In genomic region chr21:26351661-26352060, GRCh38 we compare ENCODE assay signal across 23 cellular contexts.
A peak's percentile ranks its signal among the peaks of the same experiment; 100 is the strongest.
DNase-seq lines count a peak whose midpoint lies in the region; ATAC-seq, FAIRE-seq and TF ChIP-seq lines count a peak whose summit lies in the region.
"Had no signal": no experiment of that assay in that cellular context is flagged by ENCODE, and none has a peak within 500 bp of the region (broad histone marks: within the 10 kb centered on the region; RNA-seq: fewer than 3 reads in every experiment).

No MANE protein-coding gene starts in this region.

- no peak overlapping the region for H2BK12ac ChIP-seq in neuronal stem cell (ENCODE audit: low read length)

- ATAC-seq in HG02798 (IDR thresholded peaks at IDR 0.05; ENCODE audit: poor library complexity, unreplicated experiment), result no peak

- H3K4me2 ChIP-seq in keratinocyte (ENCODE audit: control insufficient read depth, extremely low read depth, insufficient read depth, low read depth, low read length) (peak overlapping the region; percentile 30), neuronal stem cell (ENCODE audit: insufficient read depth, low read length, poor library complexity, severe bottlenecking) (no peak overlapping the region)
- H3K4me2 ChIP-seq: KMS-11 had no signal

- no peaks in the 10 kb centered on the region for H4K20me1 ChIP-seq in keratinocyte (ENCODE audit: control insufficient read depth, extremely low read depth, insufficient read depth, low read length)

- H3K4me1 ChIP-seq in keratinocyte (ENCODE audit: control insufficient read depth, extremely low read depth, insufficient read depth, low read length) (peaks cover 12% of the 10 kb centered on the region), neuronal stem cell (ENCODE audit: control insufficient read depth in 2 of 2, insufficient read depth in 1 of 2, low read depth in 1 of 2, low read length in 2 of 2) (no peaks in the 10 kb centered on the region)

- peak overlapping the region; percentile 40 for H3K27ac ChIP-seq in keratinocyte (ENCODE audit: control insufficient read depth, insufficient read depth, low read length)
- H3K27ac ChIP-seq in WERI-Rb-1, result no peak overlapping the region
- H3K27ac ChIP-seq in neuronal stem cell (replicated peaks; ENCODE audit: low read length), result no peak overlapping the region
- H3K27ac ChIP-seq: KMS-11, SK-N-MC had no signal

- H4K91ac ChIP-seq in neuronal stem cell (ENCODE audit: low read depth, low read length, poor library complexity), result no peak overlapping the region

- no peaks in the 10 kb centered on the region for H3K79me1 ChIP-seq in neuronal stem cell (ENCODE audit: low read depth, low read length)

- H4K8ac ChIP-seq in neuronal stem cell (ENCODE audit: low read depth, low read length), result no peak overlapping the region

- no peak for FAIRE-seq in bronchial epithelial cell (lab: Jason Lieb, UNC)
- no peak for FAIRE-seq in keratinocyte (lab: Jason Lieb, UNC)
- FAIRE-seq: H54, HTR-8/SVneo had no signal

- H2BK5ac ChIP-seq in neuronal stem cell (ENCODE audit: low read length), result no peak overlapping the region

- dilution Hi-C loops in keratinocyte (cut with MboI; ENCODE audit: extremely low pct_ligation_motif_present, low sequenced_read_pairs), result no loop called here

- H3K9me1 ChIP-seq in keratinocyte (ENCODE audit: control insufficient read depth, extremely low read depth, insufficient read depth, low read length), result no peaks in the 10 kb centered on the region

- H3K36me3 ChIP-seq in bronchial epithelial cell (ENCODE audit: control insufficient read depth, insufficient read depth, low read length) (no peaks in the 10 kb centered on the region), keratinocyte (ENCODE audit: control insufficient read depth in 2 of 2, extremely low read depth in 1 of 2, insufficient read depth in 2 of 2, low read length in 2 of 2) (no peaks in the 10 kb centered on the region), WERI-Rb-1 (no peaks in the 10 kb centered on the region), neuronal stem cell (replicated peaks in 1 of 2; ENCODE audit: control insufficient read depth in 2 of 2, insufficient read depth in 2 of 2, low read length in 2 of 2) (no peaks in the 10 kb centered on the region)

- H3K27me3 ChIP-seq in bronchial epithelial cell (ENCODE audit: control insufficient read depth, insufficient read depth, low read length), result no peaks in the 10 kb centered on the region
- H3K27me3 ChIP-seq in keratinocyte (ENCODE audit: control insufficient read depth, extremely low read depth, insufficient read depth, low read length), result no peaks in the 10 kb centered on the region
- no peaks in the 10 kb centered on the region for H3K27me3 ChIP-seq in WERI-Rb-1 (ENCODE audit: insufficient read depth, low read depth, severe bottlenecking)
- H3K27me3 ChIP-seq in neuronal stem cell (ENCODE audit: control insufficient read depth in 3 of 3, insufficient read depth in 3 of 3, low read depth in 1 of 3, low read length in 3 of 3), result no peaks in the 10 kb centered on the region

- DNase-seq in LHCN-M2 (ENCODE audit: low read depth) (peak; percentile 18), bronchial epithelial cell (ENCODE audit: low read depth) (peak; percentile 93), keratinocyte (ENCODE audit: low read depth, low spot score) (no peak), WERI-Rb-1 (no peak), neuronal stem cell (ENCODE audit: low spot score) (no peak)
- no peak for DNase-seq in stimulated activated CD4-positive, alpha-beta T cell treated with anti-CD3 and anti-CD28 coated beads, Interleukin-15, amount 100 ng/mL, for 24 hours
- DNase-seq: CD4-positive, CD25-positive, alpha-beta regulatory T cell; EL; IMR-90; MV-4-11; NCI-H1694 treated with DMSO at 0.1 percent for 48 hours; NCI-H2081 treated with DMSO at 0.1 percent for 48 hours; NCI-H2171 treated with DMSO at 0.1 percent for 48 hours; NCI-H446; NCI-H526; OCI-M1; SHP77 treated with DMSO at 0.1 percent for 48 hours; SW 1271 had no signal

- H2BK120ac ChIP-seq in neuronal stem cell (ENCODE audit: low read depth, low read length), result no peak overlapping the region

- no peak overlapping the region for H3K18ac ChIP-seq in neuronal stem cell (ENCODE audit: low read length)

- H2AFZ ChIP-seq in keratinocyte (ENCODE audit: control insufficient read depth, low read length) (peak overlapping the region; percentile 44), neuronal stem cell (ENCODE audit: low read length) (no peak overlapping the region)

- TF ChIP-seq CTCF in bronchial epithelial cell (IDR thresholded peaks at IDR 0.05; ENCODE audit: insufficient read depth, low read length, severe bottlenecking) (no peak), keratinocyte (optimal IDR thresholded peaks at IDR 0.05 in 1 of 3, IDR thresholded peaks at IDR 0.05 in 1 of 3, conservative IDR thresholded peaks at IDR 0.05 in 1 of 3; ENCODE audit: extremely low read depth in 1 of 3, insufficient read depth in 2 of 3, low read length in 3 of 3) (no peak), WERI-Rb-1 (IDR thresholded peaks at IDR 0.05; ENCODE audit: low read depth, low read length) (no peak)

- H3K9ac ChIP-seq in keratinocyte (ENCODE audit: control insufficient read depth, extremely low read depth, insufficient read depth, low read length) (no peak overlapping the region), neuronal stem cell (ENCODE audit: low read depth, low read length, poor library complexity) (no peak overlapping the region)
- H3K9ac ChIP-seq: KMS-11 had no signal

- H3K4ac ChIP-seq in neuronal stem cell (ENCODE audit: low read length), result no peak overlapping the region

- no peak overlapping the region for H2BK15ac ChIP-seq in neuronal stem cell (ENCODE audit: low read length)

- H3K9me3 ChIP-seq in keratinocyte (ENCODE audit: control insufficient read depth, low read depth, low read length) (no peaks in the 10 kb centered on the region), WERI-Rb-1 (ENCODE audit: severe bottlenecking) (no peaks in the 10 kb centered on the region), neuronal stem cell (replicated peaks in 1 of 2; ENCODE audit: control insufficient read depth in 2 of 2, insufficient read depth in 1 of 2, low read depth in 1 of 2, low read length in 2 of 2) (no peaks in the 10 kb centered on the region)

- no CpG with 5 or more reads among the region's 1 CpG for WGBS in neuronal stem cell (ENCODE audit: extremely low coverage in 2 of 2, insufficient read length in 2 of 2, insufficient replicate concordance in 1 of 2), 2 donors

- H3K79me2 ChIP-seq in keratinocyte (ENCODE audit: control insufficient read depth, insufficient read depth, low read length), result no peaks in the 10 kb centered on the region

- H2AK5ac ChIP-seq in neuronal stem cell (ENCODE audit: low read depth, low read length), result no peak overlapping the region

- H3K4me3 ChIP-seq in bronchial epithelial cell (ENCODE audit: low read depth, low read length) (no peak overlapping the region), keratinocyte (ENCODE audit: control insufficient read depth in 2 of 3, extremely low read depth in 1 of 3, insufficient read depth in 2 of 3, low read depth in 1 of 3, low read length in 3 of 3) (no peak overlapping the region), WERI-Rb-1 (ENCODE audit: low read depth, low read length) (no peak overlapping the region), neuronal stem cell (ENCODE audit: low read length in 2 of 2) (no peak overlapping the region)
- H3K4me3 ChIP-seq: SK-N-MC had no signal

- H3K23ac ChIP-seq in neuronal stem cell (ENCODE audit: low read depth, low read length, poor library complexity), result no peak overlapping the region

- H3K14ac ChIP-seq in neuronal stem cell (ENCODE audit: low read length), result no peak overlapping the region

Comparison
In these comparisons a context has a peak if more than half of its experiments do, and no peak if none do; other contexts are left out.
1. DNase-seq: peak in LHCN-M2 (single experiment) and bronchial epithelial cell (single experiment); none in keratinocyte (single experiment), WERI-Rb-1 (single experiment), stimulated activated CD4-positive, alpha-beta T cell treated with anti-CD3 and anti-CD28 coated beads, Interleukin-15, amount 100 ng/mL, for 24 hours (single experiment) and neuronal stem cell (single experiment).